In the genomic region with DNA sequence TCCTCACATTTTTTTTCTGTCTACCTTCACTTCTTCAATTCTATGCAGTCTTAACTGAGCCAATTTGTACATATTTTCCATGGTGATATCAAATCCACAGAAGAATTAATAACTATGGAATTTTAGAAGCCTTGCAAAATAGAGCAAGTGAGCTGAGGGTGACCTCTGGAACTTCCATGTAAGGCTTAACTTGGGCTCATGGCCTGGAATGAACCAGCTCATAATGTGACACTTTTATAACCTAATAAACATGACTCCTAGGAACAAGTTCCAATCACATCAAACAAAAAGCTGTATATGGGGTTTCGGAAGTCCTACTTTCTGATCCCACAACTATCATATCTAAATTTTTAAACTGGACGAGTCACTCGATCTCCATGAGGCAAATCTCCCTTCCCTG, we compare ENCODE assay signal across 20 cellular contexts.
"Had no signal": no experiment of that assay in that cellular context is flagged by ENCODE, and none has a peak within 500 bp of the region (broad histone marks: within the 10 kb centered on the region; RNA-seq: fewer than 3 reads in every experiment).

No MANE protein-coding gene starts in this region.

- DNase-seq: dorsolateral prefrontal cortex; effector CD4-positive, alpha-beta T cell; foreskin fibroblast; heart left ventricle; kidney; left lung; mesenchymal stem cell; naive thymus-derived CD4-positive, alpha-beta T cell; spleen; stimulated activated CD4-positive, alpha-beta T cell treated with anti-CD3 and anti-CD28 coated beads, Interleukin-4, amount 100 ng/mL, for 4 hours; stimulated activated naive CD8-positive, alpha-beta T cell treated with anti-CD3 and anti-CD28 coated beads, Interleukin-15, Interleukin-2, amounts not matched to agents 100 U/mL and 50 U/mL, for 24 hours; substantia nigra; testis; tibial artery; upper lobe of left lung had no signal

- H2AFZ ChIP-seq: hepatocyte, neural progenitor cell had no signal

- H3K36me3 ChIP-seq: gastroesophageal sphincter, heart left ventricle, left lung, neural progenitor cell, prostate gland, right atrium auricular region, spleen, tibial artery, upper lobe of left lung had no signal

- H3K27ac ChIP-seq: dorsolateral prefrontal cortex, gastroesophageal sphincter, heart left ventricle, hepatocyte, left lung, neural progenitor cell, prostate gland, right atrium auricular region, spleen, testis, tibial artery, upper lobe of left lung had no signal

- H3K27me3 ChIP-seq: hepatocyte, left lung, right atrium auricular region, testis, upper lobe of left lung had no signal

- H3K9me3 ChIP-seq: gastroesophageal sphincter, left lung, prostate gland, right atrium auricular region, testis, tibial artery, upper lobe of left lung had no signal

- H3K4me1 ChIP-seq: gastroesophageal sphincter, heart left ventricle, left lung, neural progenitor cell, prostate gland, right atrium auricular region, spleen, testis, upper lobe of left lung had no signal

- H3K4me3 ChIP-seq: dorsolateral prefrontal cortex, gastroesophageal sphincter, heart left ventricle, hepatocyte, left lung, neural progenitor cell, prostate gland, right atrium auricular region, spleen, testis, tibial artery, upper lobe of left lung had no signal

- H3K4me2 ChIP-seq: hepatocyte, neural progenitor cell had no signal

- H3K9ac ChIP-seq: neural progenitor cell had no signal

- H3K79me2 ChIP-seq: hepatocyte had no signal
